ENCODE assay signal across 5 cellular contexts in genomic region chr14:18626610-18627213, GRCh38. TPM values are rescaled to one million over a fixed set of nuclear protein-coding genes. Genes with fewer than 3 reads are reported as not detected.
"Had no signal": no experiment of that assay in that cellular context is flagged by ENCODE, and none has a peak within 500 bp of the region (broad histone marks: within the 10 kb centered on the region; RNA-seq: fewer than 3 reads in every experiment).

No MANE protein-coding gene starts in this region.

RNA-seq across cellular contexts. Expression of gene OR11H12, which starts 25.8 kb away (rescaled TPM):
- total RNA-seq: GM23338, H1, H9, HT-29, IMR-90 had no signal
- polyA plus RNA-seq: GM23338, H1, IMR-90 had no signal
